18 cellular contexts compared by ENCODE assay signal in genomic region chr20:32606790-32607189, GRCh38. TPM values are rescaled to one million over a fixed set of nuclear protein-coding genes. Genes with fewer than 3 reads are reported as not detected.
A peak's percentile ranks its signal among the peaks of the same experiment; 100 is the strongest.
DNase-seq lines count a peak whose midpoint lies in the region; ATAC-seq, FAIRE-seq and TF ChIP-seq lines count a peak whose summit lies in the region.
"Had no signal": no experiment of that assay in that cellular context is flagged by ENCODE, and none has a peak within 500 bp of the region (broad histone marks: within the 10 kb centered on the region; RNA-seq: fewer than 3 reads in every experiment).

No MANE protein-coding gene starts in this region.

- peak overlapping the region; percentile 39 for H2BK15ac ChIP-seq in neuronal stem cell (ENCODE audit: low read length)

- no peak overlapping the region for H4K8ac ChIP-seq in neuronal stem cell (ENCODE audit: low read depth, low read length)

- no peaks in the 10 kb centered on the region for H3K79me1 ChIP-seq in neuronal stem cell (ENCODE audit: low read depth, low read length)

- H3K79me2 ChIP-seq in GM12878 (ENCODE audit: control insufficient read depth, insufficient read depth, low read length) = no peaks in the 10 kb centered on the region

- H2BK5ac ChIP-seq in neuronal stem cell (ENCODE audit: low read length) = no peak overlapping the region

- 0% methylated on average over 1 of the region's 1 CpG for WGBS in GM12878 (ENCODE audit: insufficient coverage, insufficient replicate concordance, low lambda C conversion rate, missing lambda C conversion rate)
- WGBS in neuronal stem cell (ENCODE audit: extremely low coverage in 2 of 2, insufficient read length in 2 of 2, insufficient replicate concordance in 1 of 2), 2 donors = no CpG with 5 or more reads among the region's 1 CpG

- in situ Hi-C loops in GM12878 (cut with MboI) = no loop called here

- H2AK5ac ChIP-seq in neuronal stem cell (ENCODE audit: low read depth, low read length) = no peak overlapping the region

- H3K18ac ChIP-seq in neuronal stem cell (ENCODE audit: low read length) = no peak overlapping the region

- SMC1A ChIA-PET in GM12878 (lab: Charles Lee; ENCODE audit: uncharacterized antibody, unreplicated experiment) = no interaction called here

- no TSS peak for BruUV-seq in GM12878 (replicated peaks; lab: Mats Ljungman, UMichigan)

- H3K27ac ChIP-seq in BLaER1 (no peak overlapping the region), HEK293 (ENCODE audit: extremely low read depth, low read depth, low read length) (no peak overlapping the region), GM12878 (ENCODE audit: control insufficient read depth, insufficient read depth) (no peak overlapping the region), neuronal stem cell (replicated peaks; ENCODE audit: low read length) (no peak overlapping the region)
- H3K27ac ChIP-seq: A549 had no signal

- no peak for ATAC-seq in GM12878

- no peak overlapping the region for H2BK12ac ChIP-seq in neuronal stem cell (ENCODE audit: low read length)

- H3K9ac ChIP-seq in BLaER1 = no peak overlapping the region
- H3K9ac ChIP-seq in GM12878 (ENCODE audit: control insufficient read depth, insufficient read depth, low read length) = no peak overlapping the region
- H3K9ac ChIP-seq in neuronal stem cell (ENCODE audit: low read depth, low read length, poor library complexity) = no peak overlapping the region

- DNase-seq in GM12878 (ENCODE audit: low read depth, low spot score) (no peak), neuronal stem cell (ENCODE audit: low spot score) (no peak), D721Med (ENCODE audit: insufficient read length, low spot score) (no peak), AG08396 (ENCODE audit: low spot score) (no peak), NCI-H2227 (lab: John Stamatoyannopoulos, UW; ENCODE audit: unreplicated experiment) (no peak)
- DNase-seq: 8988T; ACHN; CD4-positive, alpha-beta T cell; CD8-positive, alpha-beta memory T cell; GF-D8 had no signal

- no peak for TF ChIP-seq EP300 in GM12878 (IDR thresholded peaks at IDR 0.05; ENCODE audit: borderline replicate concordance in 1 of 2, control insufficient read depth in 1 of 2, low read depth in 2 of 2, low read length in 2 of 2)

- H3K27me3 ChIP-seq in BLaER1 = no peaks in the 10 kb centered on the region
- H3K27me3 ChIP-seq in GM12878 (replicated peaks in 1 of 2; ENCODE audit: control insufficient read depth in 2 of 2, insufficient read depth in 2 of 2, low read length in 1 of 2) = no peaks in the 10 kb centered on the region
- peaks cover 0 to 71% (median 0%) of the 10 kb centered on the region in 3 experiments for H3K27me3 ChIP-seq in neuronal stem cell (ENCODE audit: control insufficient read depth in 3 of 3, insufficient read depth in 3 of 3, low read depth in 1 of 3, low read length in 3 of 3)

- H3K4me1 ChIP-seq in BLaER1 (peaks cover 95% of the 10 kb centered on the region), HEK293 (ENCODE audit: control insufficient read depth, insufficient read depth, low read length) (no peaks in the 10 kb centered on the region), GM12878 (ENCODE audit: control insufficient read depth, insufficient read depth, low read length) (peaks cover 11% of the 10 kb centered on the region), neuronal stem cell (ENCODE audit: control insufficient read depth in 2 of 2, insufficient read depth in 1 of 2, low read depth in 1 of 2, low read length in 2 of 2) (peaks cover 12 to 28% of the 10 kb centered on the region in 2 donors)
- H3K4me1 ChIP-seq: A549, HAP-1 had no signal

- H3K4ac ChIP-seq in neuronal stem cell (ENCODE audit: low read length) = no peak overlapping the region

- TF ChIP-seq POLR2A in GM12878 (IDR thresholded peaks at IDR 0.05; ENCODE audit: low read depth, low read length) = no peak

- no peak overlapping the region for H2AFZ ChIP-seq in GM12878 (ENCODE audit: control insufficient read depth, low read depth, low read length)
- H2AFZ ChIP-seq in neuronal stem cell (ENCODE audit: low read length) = no peak overlapping the region

- no peak overlapping the region for H3K14ac ChIP-seq in neuronal stem cell (ENCODE audit: low read length)

- POLR2A ChIA-PET in HEK293 (lab: Yijun Ruan, JAX) (no interaction called here), GM12878 (lab: Charles Lee) (no interaction called here)

- H2BK120ac ChIP-seq in neuronal stem cell (ENCODE audit: low read depth, low read length) = no peak overlapping the region

- CTCF ChIA-PET in HEK293 (lab: Yijun Ruan, JAX) (no interaction called here), GM12878 (lab: Yijun Ruan, JAX) (no interaction called here)

- H3K4me2 ChIP-seq in BLaER1 (peak overlapping the region; percentile 58; the same call in 1 of the 2 replicates), GM12878 (ENCODE audit: control insufficient read depth, insufficient read depth) (no peak overlapping the region), neuronal stem cell (ENCODE audit: insufficient read depth, low read length, poor library complexity, severe bottlenecking) (no peak overlapping the region)
- H3K4me2 ChIP-seq: A549, GM23338 had no signal

- H4K20me1 ChIP-seq in BLaER1 (no peaks in the 10 kb centered on the region), GM12878 (ENCODE audit: control insufficient read depth, insufficient read depth) (no peaks in the 10 kb centered on the region)

- H3K23ac ChIP-seq in neuronal stem cell (ENCODE audit: low read depth, low read length, poor library complexity) = no peak overlapping the region

- RAD21 ChIA-PET in GM12878 (lab: Charles Lee; ENCODE audit: unreplicated experiment) = no interaction called here

- H4K91ac ChIP-seq in neuronal stem cell (ENCODE audit: low read depth, low read length, poor library complexity) = no peak overlapping the region

- H3K9me3 ChIP-seq in BLaER1 (no peaks in the 10 kb centered on the region), HEK293 (ENCODE audit: control insufficient read depth, insufficient read depth, low read depth, low read length) (no peaks in the 10 kb centered on the region), GM12878 (replicated peaks; ENCODE audit: control insufficient read depth, insufficient read depth, low read length) (no peaks in the 10 kb centered on the region), neuronal stem cell (replicated peaks in 1 of 2; ENCODE audit: control insufficient read depth in 2 of 2, insufficient read depth in 1 of 2, low read depth in 1 of 2, low read length in 2 of 2) (no peaks in the 10 kb centered on the region)
- H3K9me3 ChIP-seq: A549, HAP-1 had no signal

- TF ChIP-seq RAD21 in GM12878 (IDR thresholded peaks at IDR 0.05; ENCODE audit: insufficient read depth, low read depth, low read length) = no peak

- H3K36me3 ChIP-seq in BLaER1 = no peaks in the 10 kb centered on the region
- no peaks in the 10 kb centered on the region for H3K36me3 ChIP-seq in HEK293 (ENCODE audit: control insufficient read depth in 2 of 2, insufficient read depth in 1 of 2, low read length in 2 of 2)
- H3K36me3 ChIP-seq in GM12878 (ENCODE audit: control insufficient read depth in 2 of 2, insufficient read depth in 2 of 2, low read length in 1 of 2) = no peaks in the 10 kb centered on the region
- no peaks in the 10 kb centered on the region for H3K36me3 ChIP-seq in neuronal stem cell (replicated peaks in 1 of 2; ENCODE audit: control insufficient read depth in 2 of 2, insufficient read depth in 2 of 2, low read length in 2 of 2)
- H3K36me3 ChIP-seq: HAP-1 had no signal

- TF ChIP-seq CTCF in HEK293 (tag by site-specific recombination; IDR thresholded peaks at IDR 0.05) = no peak
- no peak for TF ChIP-seq CTCF in GM12878 (IDR thresholded peaks at IDR 0.05 in 2 of 3, conservative IDR thresholded peaks at IDR 0.05 in 1 of 3; ENCODE audit: control insufficient read depth in 2 of 3, extremely low read depth in 1 of 3, insufficient read depth in 1 of 3, low read depth in 3 of 3, low read length in 3 of 3)
- TF ChIP-seq CTCF in D721Med (IDR thresholded peaks at IDR 0.05; ENCODE audit: insufficient read depth, missing control alignments) = no peak

- H3K4me3 ChIP-seq in BLaER1 (no peak overlapping the region), HEK293 (ENCODE audit: low read depth, low read length) (no peak overlapping the region), GM12878 (no peak overlapping the region), neuronal stem cell (ENCODE audit: low read length in 2 of 2) (no peak overlapping the region)
- H3K4me3 ChIP-seq: A549, GM23338, HAP-1 had no signal

- intact Hi-C loops in GM12878 (cut with micrococcal nuclease; ENCODE audit: unreplicated experiment) = no loop called here

- FAIRE-seq in GM12878 (lab: Jason Lieb, UNC) = no peak
- no peak for FAIRE-seq in D721Med (lab: Jason Lieb, UNC)
- FAIRE-seq: A549, GM12892, GM19239, H54 had no signal

TF ChIP-seq in HEK293, 187 proteins besides CTCF, POLR2A, EP300 and RAD21 (continues in another document):
- TF ChIP-seq ZNF202 (tag by site-specific recombination; IDR thresholded peaks at IDR 0.05; ENCODE audit: borderline replicate concordance) (peak; percentile 77), ZNF621 (tag by site-specific recombination; IDR thresholded peaks at IDR 0.05) (peak; percentile 6; the same call in 1 of the 2 replicates), ZNF48 (tag by site-specific recombination; IDR thresholded peaks at IDR 0.05) (0 out of 2 replicates have a peak, but pooled peaks have one; percentile 65)

TF ChIP-seq in GM12878, 131 proteins besides CTCF, POLR2A, EP300 and RAD21 (continues in another document):
- peak; percentile 15 for TF ChIP-seq FOXK2 (IDR thresholded peaks at IDR 0.05)

RNA-seq across cellular contexts. Expression of gene NOL4L, which starts 21.7 kb away (rescaled TPM):
- 72.6 and 77.1 TPM in 2 replicates for total RNA-seq in GM12878 (2013; cell fraction: nucleolus; rRNA removed)
- 8.1 and 9.5 TPM in 2 replicates for total RNA-seq in GM12878 (2014; rRNA removed)
- total RNA-seq in GM12878 (2014; rRNA removed; fragmentation: Illumina TruSeq; extraction: Trizol) = 6.2 and 6.5 TPM in 2 replicates
- total RNA-seq in GM12878 (2021) = 24.0 and 30.0 TPM in 2 replicates
- polyA plus RNA-seq in GM12878 (2011; ENCODE audit: low read depth) = 3.1 TPM
- polyA plus RNA-seq in GM12878 (2011; rRNA removed) = 5.9 and 8.0 TPM in 2 replicates
- 6.0 and 6.7 TPM in 2 replicates for polyA plus RNA-seq in GM12878 (2011; cell fraction: cytosol; rRNA removed)
- polyA plus RNA-seq in GM12878 (2011; cell fraction: nucleus; rRNA removed) = 36.6 and 37.1 TPM in 2 replicates
- polyA plus RNA-seq in GM12878 (2012) = 6.1 and 6.9 TPM in 2 replicates
- polyA plus RNA-seq in GM12878 (2014; fragmentation: Illumina TruSeq; extraction: Trizol) = 4.0 and 7.9 TPM in 2 replicates
- polyA plus RNA-seq in GM12878 (2014; fragmentation: Nextera tagmentation; extraction: Ambion mirVana) = 1 to 10 TPM; 2.3 to 3.9 TPM
- polyA plus RNA-seq in GM12878 (2014; rRNA removed) = 9.5 and 10.8 TPM in 2 replicates
- polyA plus RNA-seq in GM12878 (2016; fragmentation: Nextera tagmentation; extraction: Ambion mirVana) = 1 to 10 TPM; 7.9 to 8.2 TPM
- polyA minus RNA-seq in GM12878 (2011; rRNA and poly(A)+ RNA removed) = 6.5 and 10.4 TPM in 2 replicates
- 4.8 and 9.5 TPM in 2 replicates for polyA minus RNA-seq in GM12878 (2011; cell fraction: cytosol; rRNA and poly(A)+ RNA removed)
- polyA minus RNA-seq in GM12878 (2011; cell fraction: nucleus; rRNA and poly(A)+ RNA removed) = 6.6 and 14.4 TPM in 2 replicates
- 27.2 TPM for polyA plus RNA-seq in neuronal stem cell (2013, experiment 1 of 2)
- polyA plus RNA-seq in neuronal stem cell (2013, experiment 2 of 2) = 27.3 TPM
